ENCODE assay signal across 1 cellular context in genomic region chr10:98135222-98135899, GRCh38.
A peak's percentile ranks its signal among the peaks of the same experiment; 100 is the strongest.
TF ChIP-seq lines count a peak whose summit lies in the region.

No MANE protein-coding gene starts in this region.

TF ChIP-seq in HepG2, 621 proteins besides CTCF, POLR2A, EP300 and RAD21 (continued from another document and continues in another):
- peak; percentile 97 for TF ChIP-seq ZNF629 (CRISPR knock-in tag; conservative IDR thresholded peaks at IDR 0.05)
- no peak for TF ChIP-seq HIVEP1 (CRISPR knock-in tag; IDR thresholded peaks at IDR 0.05)
- TF ChIP-seq SP4 (CRISPR knock-in tag; IDR thresholded peaks at IDR 0.05): no peak
- TF ChIP-seq ASH2L (IDR thresholded peaks at IDR 0.05; ENCODE audit: insufficient read length, low read depth, low read length): peak; percentile 10
- TF ChIP-seq ZBTB10 (CRISPR knock-in tag; IDR thresholded peaks at IDR 0.05; ENCODE audit: borderline replicate concordance): no peak
- TF ChIP-seq THYN1 (CRISPR knock-in tag; IDR thresholded peaks at IDR 0.05; ENCODE audit: borderline replicate concordance, low read depth): no peak
- TF ChIP-seq NFE2L2 (IDR thresholded peaks at IDR 0.05; ENCODE audit: low read length): no peak
- TF ChIP-seq ZNF709 (CRISPR knock-in tag; IDR thresholded peaks at IDR 0.05): no peak
- TF ChIP-seq ADNP (CRISPR knock-in tag; IDR thresholded peaks at IDR 0.05): peak; percentile 34; the same call in 1 of the 2 replicates
- no peak for TF ChIP-seq ZNF550 (CRISPR knock-in tag; IDR thresholded peaks at IDR 0.05; ENCODE audit: borderline replicate concordance)
- TF ChIP-seq RAD51 (IDR thresholded peaks at IDR 0.05; ENCODE audit: borderline replicate concordance): no peak
- no peak for TF ChIP-seq ZNF574 (CRISPR knock-in tag; IDR thresholded peaks at IDR 0.05)
- no peak for TF ChIP-seq THAP11 (CRISPR knock-in tag; IDR thresholded peaks at IDR 0.05)
- TF ChIP-seq ZEB1 (IDR thresholded peaks at IDR 0.05; ENCODE audit: insufficient replicate concordance, low read depth): no peak
- no peak for TF ChIP-seq ZNF337 (CRISPR knock-in tag; IDR thresholded peaks at IDR 0.05; ENCODE audit: borderline replicate concordance, low read depth)
- TF ChIP-seq HNRNPH1 (optimal IDR thresholded peaks at IDR 0.05; ENCODE audit: low read depth, low read length): no peak
- no peak for TF ChIP-seq ZNF710 (CRISPR knock-in tag; IDR thresholded peaks at IDR 0.05; ENCODE audit: borderline replicate concordance)
- TF ChIP-seq MEIS2 (CRISPR knock-in tag; IDR thresholded peaks at IDR 0.05): no peak
- no peak for TF ChIP-seq DNMT3B (CRISPR knock-in tag; conservative IDR thresholded peaks at IDR 0.05)
- no peak for TF ChIP-seq ZNF451 (CRISPR knock-in tag; IDR thresholded peaks at IDR 0.05)
- no peak for TF ChIP-seq ZNF747 (CRISPR knock-in tag; IDR thresholded peaks at IDR 0.05; ENCODE audit: borderline replicate concordance)
- 0 out of 2 replicates have a peak, but pooled peaks have one; percentile 5 for TF ChIP-seq ZBTB37 (CRISPR knock-in tag; IDR thresholded peaks at IDR 0.05)
- 0 out of 2 replicates have a peak, but pooled peaks have one; percentile 4 for TF ChIP-seq ZSCAN29 (CRISPR knock-in tag; conservative IDR thresholded peaks at IDR 0.05)
- no peak for TF ChIP-seq CHD2 (IDR thresholded peaks at IDR 0.05; ENCODE audit: low read depth, low read length)
- no peak for TF ChIP-seq ELK4 (CRISPR knock-in tag; IDR thresholded peaks at IDR 0.05; ENCODE audit: borderline replicate concordance)
- TF ChIP-seq ZFP62 (CRISPR knock-in tag; IDR thresholded peaks at IDR 0.05): no peak
- no peak for TF ChIP-seq SRSF1 (optimal IDR thresholded peaks at IDR 0.05; ENCODE audit: low read depth, low read length)
- no peak for TF ChIP-seq CAMTA2 (CRISPR knock-in tag; IDR thresholded peaks at IDR 0.05; ENCODE audit: borderline replicate concordance)
- TF ChIP-seq CSRNP2 (CRISPR knock-in tag; conservative IDR thresholded peaks at IDR 0.05; ENCODE audit: low read depth): no peak
- no peak for TF ChIP-seq HNF1A (IDR thresholded peaks at IDR 0.05; ENCODE audit: low read depth)
- TF ChIP-seq HNF1A (CRISPR knock-in tag; IDR thresholded peaks at IDR 0.05; ENCODE audit: borderline replicate concordance): no peak
- TF ChIP-seq YEATS2 (CRISPR knock-in tag; IDR thresholded peaks at IDR 0.05; ENCODE audit: borderline replicate concordance): no peak
- TF ChIP-seq ZBTB39 (CRISPR knock-in tag; IDR thresholded peaks at IDR 0.05): no peak
- TF ChIP-seq HMGXB4 (CRISPR knock-in tag; IDR thresholded peaks at IDR 0.05; ENCODE audit: borderline replicate concordance in 1 of 2, low read depth in 1 of 2): no peak
- TF ChIP-seq SRSF4 (IDR thresholded peaks at IDR 0.05; ENCODE audit: low read depth, low read length, poor library complexity, severe bottlenecking): no peak
- peak; percentile 86 for TF ChIP-seq ZMYM3 (CRISPR knock-in tag; IDR thresholded peaks at IDR 0.05)
- no peak for TF ChIP-seq SALL2 (CRISPR knock-in tag; IDR thresholded peaks at IDR 0.05)
- no peak for TF ChIP-seq RFXAP (CRISPR knock-in tag; IDR thresholded peaks at IDR 0.05; ENCODE audit: borderline replicate concordance)
- TF ChIP-seq HDAC1 (CRISPR knock-in tag; IDR thresholded peaks at IDR 0.05): 0 out of 2 replicates have a peak, but pooled peaks have one; percentile 7
